In the genomic region with DNA sequence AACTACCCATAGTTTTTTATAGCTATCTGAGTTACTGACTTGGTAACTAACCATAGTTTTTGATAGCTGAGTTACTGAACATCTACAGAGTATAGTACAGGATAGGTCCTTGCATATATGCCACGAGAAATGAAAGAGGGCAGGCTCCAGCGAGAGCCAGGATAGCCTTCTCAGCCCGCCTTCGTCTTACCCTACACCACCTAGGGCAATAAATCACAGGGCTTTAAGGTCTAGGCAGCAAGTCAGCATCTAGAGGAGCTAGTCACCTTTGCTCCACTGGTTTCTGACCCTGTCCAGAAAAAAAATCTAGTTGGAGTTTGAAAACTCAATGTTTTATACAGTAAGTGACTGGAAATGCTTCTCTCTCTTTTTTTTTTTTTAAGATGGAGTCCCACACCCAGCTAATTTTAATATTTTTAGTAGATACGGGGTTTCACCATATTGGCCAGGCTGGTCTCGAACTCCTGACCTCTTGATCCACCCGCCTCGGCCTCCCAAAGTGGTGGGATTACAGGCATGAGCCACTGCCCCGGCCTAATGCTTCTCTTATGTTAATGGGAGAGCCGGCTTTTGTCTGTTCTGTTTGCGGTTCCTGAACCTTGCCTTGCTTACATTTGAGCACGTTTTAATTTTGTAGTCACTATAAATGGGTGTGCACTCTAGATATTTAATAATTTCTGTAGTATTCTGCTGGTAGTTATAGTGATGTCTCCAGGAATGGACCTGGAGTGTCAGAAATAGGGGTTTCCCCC, we compare ENCODE assay signal across 1 cellular context.
TF ChIP-seq lines count a peak whose summit lies in the region.

No MANE protein-coding gene starts in this region.

TF ChIP-seq in HepG2, 621 proteins besides CTCF, POLR2A, EP300 and RAD21:
- TF ChIP-seq RFX3 (CRISPR knock-in tag; IDR thresholded peaks at IDR 0.05) (no peak), TAF1 (CRISPR knock-in tag; IDR thresholded peaks at IDR 0.05) (no peak), TAF15 (IDR thresholded peaks at IDR 0.05; ENCODE audit: low read depth, low read length, poor library complexity, severe bottlenecking) (no peak), SAFB2 (CRISPR knock-in tag; IDR thresholded peaks at IDR 0.05; ENCODE audit: borderline replicate concordance, low read depth) (no peak), MLLT10 (CRISPR knock-in tag; IDR thresholded peaks at IDR 0.05) (no peak), SOX6 (IDR thresholded peaks at IDR 0.05) (no peak), SOX6 (CRISPR knock-in tag; IDR thresholded peaks at IDR 0.05) (no peak), AKAP8 (CRISPR knock-in tag; IDR thresholded peaks at IDR 0.05) (no peak)
- TF ChIP-seq, protein P1, sequence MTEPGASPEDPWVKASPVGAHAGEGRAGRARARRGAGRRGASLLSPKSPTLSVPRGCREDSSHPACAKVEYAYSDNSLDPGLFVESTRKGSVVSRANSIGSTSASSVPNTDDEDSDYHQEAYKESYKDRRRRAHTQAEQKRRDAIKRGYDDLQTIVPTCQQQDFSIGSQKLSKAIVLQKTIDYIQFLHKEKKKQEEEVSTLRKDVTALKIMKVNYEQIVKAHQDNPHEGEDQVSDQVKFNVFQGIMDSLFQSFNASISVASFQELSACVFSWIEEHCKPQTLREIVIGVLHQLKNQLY (CRISPR knock-in tag; IDR thresholded peaks at IDR 0.05): no peak
